ENCODE assay signal across 20 cellular contexts in the genomic region with DNA sequence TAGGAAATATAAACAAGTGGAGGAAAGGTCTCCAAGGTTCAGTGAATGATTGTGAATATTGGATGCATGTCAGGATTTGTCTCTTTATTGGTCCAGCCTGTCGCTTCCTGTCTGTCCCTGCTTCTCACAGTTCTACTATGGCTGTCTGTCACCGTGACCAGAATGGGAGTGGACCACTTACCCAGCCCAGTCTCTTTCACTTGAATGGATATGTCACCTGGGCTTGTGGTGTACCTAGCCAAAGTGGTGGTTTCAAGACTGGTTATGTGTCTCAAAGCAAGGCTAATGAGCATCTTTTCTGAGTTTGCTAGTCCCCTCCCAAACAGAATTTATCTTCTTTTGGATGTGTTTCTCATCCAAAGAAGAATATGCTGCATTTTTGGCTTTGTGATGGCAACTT.
A peak's percentile ranks its signal among the peaks of the same experiment; 100 is the strongest.
DNase-seq lines count a peak whose midpoint lies in the region; ATAC-seq, FAIRE-seq and TF ChIP-seq lines count a peak whose summit lies in the region.
"Had no signal": no experiment of that assay in that cellular context is flagged by ENCODE, and none has a peak within 500 bp of the region (broad histone marks: within the 10 kb centered on the region; RNA-seq: fewer than 3 reads in every experiment).

No MANE protein-coding gene starts in this region.

- SMC1A ChIA-PET in GM12878 (lab: Charles Lee; ENCODE audit: uncharacterized antibody, unreplicated experiment) = interaction anchor here (0.9 to 2.1 kb wide), 5 partner anchors 9 to 92 kb away, joined by 3 to 9 read pairs (median 4); no protein-coding TSS in a partner anchor

- CTCF ChIA-PET in GM12878 (lab: Yijun Ruan, JAX) = interaction anchor here (0.7 to 1.3 kb wide), 2 partner anchors 9 to 589 kb away, joined by 3 to 6 read pairs; no protein-coding TSS in a partner anchor

- no TSS peak for BruUV-seq in GM12878 (replicated peaks; lab: Mats Ljungman, UMichigan)

- 0 out of 2 replicates have a peak overlapping the region, but pooled peaks have one; percentile 18 for H3K27ac ChIP-seq in VCaP
- H3K27ac ChIP-seq in GM12878 (ENCODE audit: control insufficient read depth, insufficient read depth) = no peak overlapping the region
- H3K27ac ChIP-seq: A549 had no signal

- H3K9me3 ChIP-seq in GM12878 (replicated peaks; ENCODE audit: control insufficient read depth, insufficient read depth, low read length) = no peaks in the 10 kb centered on the region
- H3K9me3 ChIP-seq: A549 had no signal

- H3K4me1 ChIP-seq in GM12878 (ENCODE audit: control insufficient read depth, insufficient read depth, low read length) = no peaks in the 10 kb centered on the region
- H3K4me1 ChIP-seq: A549 had no signal

- DNase-seq in GM12891 (ENCODE audit: insufficient read length, low spot score) (no peak), GM12878 (ENCODE audit: low read depth, low spot score) (no peak), lower leg skin (ENCODE audit: low spot score in 2 of 2) (no peak)
- DNase-seq in activated CD4-positive, alpha-beta T cell treated with anti-CD3 and anti-CD28 coated beads for 1 hour = no peak
- DNase-seq: 8988T; ACHN; C1 segment of cervical spinal cord; Calu3; CD4-positive, alpha-beta memory T cell; COR-L47; DMS53; DMS79 treated with DMSO at 0.1 percent for 48 hours; GF-D8; H9 had no signal

- 24% methylated on average over 2 of the region's 2 CpGs for WGBS in GM12878 (ENCODE audit: insufficient coverage, insufficient replicate concordance, low lambda C conversion rate, missing lambda C conversion rate)
- WGBS in lower leg skin, 2 donors = 89 to 92% methylated on average over 2 of the region's 2 CpGs

- TF ChIP-seq POLR2A in GM12891 (IDR thresholded peaks at IDR 0.05; ENCODE audit: low read depth, low read length) (no peak), GM12878 (IDR thresholded peaks at IDR 0.05; ENCODE audit: low read depth, low read length) (no peak), lower leg skin (IDR thresholded peaks at IDR 0.05) (no peak)

- intact Hi-C loops in GM12878 (cut with micrococcal nuclease; ENCODE audit: unreplicated experiment) (no loop called here), lower leg skin (cut with DNase I; ENCODE audit: low total_unique reads) (no loop called here)

- RAD21 ChIA-PET in GM12878 (lab: Charles Lee; ENCODE audit: unreplicated experiment) = interaction anchor here (0.8 to 1.2 kb wide), 4 partner anchors 8 to 22 kb away, joined by 3 read pairs; no protein-coding TSS in a partner anchor

- in situ Hi-C loops in GM12878 (cut with MboI) = no loop called here

- H3K9ac ChIP-seq in GM12878 (ENCODE audit: control insufficient read depth, insufficient read depth, low read length) = no peak overlapping the region

- H3K36me3 ChIP-seq in GM12878 (ENCODE audit: control insufficient read depth in 2 of 2, insufficient read depth in 2 of 2, low read length in 1 of 2) = no peaks in the 10 kb centered on the region

- H3K4me3 ChIP-seq in GM12878 = no peak overlapping the region
- no peak overlapping the region for H3K4me3 ChIP-seq in lower leg skin (ENCODE audit: low read depth, poor library complexity, severe bottlenecking)
- H3K4me3 ChIP-seq: A549, GM23338 had no signal

- H3K4me2 ChIP-seq in GM12878 (ENCODE audit: control insufficient read depth, insufficient read depth) = no peak overlapping the region
- H3K4me2 ChIP-seq: A549, GM23338 had no signal

- H4K20me1 ChIP-seq in GM12878 (ENCODE audit: control insufficient read depth, insufficient read depth) = no peaks in the 10 kb centered on the region

- H3K27me3 ChIP-seq in GM12878 (replicated peaks in 1 of 2; ENCODE audit: control insufficient read depth in 2 of 2, insufficient read depth in 2 of 2, low read length in 1 of 2) = no peaks in the 10 kb centered on the region; a peak in 2 of 4 replicates

- TF ChIP-seq CTCF in VCaP (conservative IDR thresholded peaks at IDR 0.05) (no peak), GM12878 (IDR thresholded peaks at IDR 0.05 in 2 of 3, conservative IDR thresholded peaks at IDR 0.05 in 1 of 3; ENCODE audit: control insufficient read depth in 2 of 3, extremely low read depth in 1 of 3, insufficient read depth in 1 of 3, low read depth in 3 of 3, low read length in 3 of 3) (no peak), lower leg skin (IDR thresholded peaks at IDR 0.05) (no peak)

- no peaks in the 10 kb centered on the region for H3K79me2 ChIP-seq in GM12878 (ENCODE audit: control insufficient read depth, insufficient read depth, low read length)

- TF ChIP-seq RAD21 in GM12878 (IDR thresholded peaks at IDR 0.05; ENCODE audit: insufficient read depth, low read depth, low read length) = no peak

- ATAC-seq in GM12878 (peak; percentile 58), GM19467 (IDR thresholded peaks at IDR 0.05; ENCODE audit: unreplicated experiment) (no peak)
- ATAC-seq: A549, GM23338, HCT116 had no signal

- no peak overlapping the region for H2AFZ ChIP-seq in GM12878 (ENCODE audit: control insufficient read depth, low read depth, low read length)
- H2AFZ ChIP-seq: GM23338 had no signal

- POLR2A ChIA-PET in GM12878 (lab: Charles Lee) = interaction anchor here (1.3 kb wide), 1 partner anchor 8 kb away, joined by 6 read pairs; no protein-coding TSS in a partner anchor

- no peak for TF ChIP-seq EP300 in GM12878 (IDR thresholded peaks at IDR 0.05; ENCODE audit: borderline replicate concordance in 1 of 2, control insufficient read depth in 1 of 2, low read depth in 2 of 2, low read length in 2 of 2)

- FAIRE-seq in GM12891 (lab: Jason Lieb, UNC) (peak; percentile 66), GM12878 (lab: Jason Lieb, UNC) (no peak)
- FAIRE-seq: A549, GM19239 had no signal

TF ChIP-seq in GM12891, 5 proteins besides CTCF, POLR2A, EP300 and RAD21:
- no peak for TF ChIP-seq POU2F2 (IDR thresholded peaks at IDR 0.05; ENCODE audit: low read depth, low read length)
- TF ChIP-seq SPI1 (IDR thresholded peaks at IDR 0.05; ENCODE audit: low read depth, low read length) = no peak
- TF ChIP-seq TAF1 (IDR thresholded peaks at IDR 0.05; ENCODE audit: low read depth, low read length) = no peak
- TF ChIP-seq PAX5 (IDR thresholded peaks at IDR 0.05; ENCODE audit: insufficient read depth, low read length, severe bottlenecking) = no peak
- no peak for TF ChIP-seq POLR2AphosphoS5 (IDR thresholded peaks at IDR 0.05; ENCODE audit: low read depth, low read length)

TF ChIP-seq in GM12878, 131 proteins besides CTCF, POLR2A, EP300 and RAD21:
- no peak for TF ChIP-seq NR2F1 (conservative IDR thresholded peaks at IDR 0.05)
- no peak for TF ChIP-seq BRCA1 (IDR thresholded peaks at IDR 0.05; ENCODE audit: low read depth, low read length)
- TF ChIP-seq MTA2 (IDR thresholded peaks at IDR 0.05; ENCODE audit: low read depth) = 0 out of 2 replicates have a peak, but pooled peaks have one; percentile 33
- TF ChIP-seq, protein P1, sequence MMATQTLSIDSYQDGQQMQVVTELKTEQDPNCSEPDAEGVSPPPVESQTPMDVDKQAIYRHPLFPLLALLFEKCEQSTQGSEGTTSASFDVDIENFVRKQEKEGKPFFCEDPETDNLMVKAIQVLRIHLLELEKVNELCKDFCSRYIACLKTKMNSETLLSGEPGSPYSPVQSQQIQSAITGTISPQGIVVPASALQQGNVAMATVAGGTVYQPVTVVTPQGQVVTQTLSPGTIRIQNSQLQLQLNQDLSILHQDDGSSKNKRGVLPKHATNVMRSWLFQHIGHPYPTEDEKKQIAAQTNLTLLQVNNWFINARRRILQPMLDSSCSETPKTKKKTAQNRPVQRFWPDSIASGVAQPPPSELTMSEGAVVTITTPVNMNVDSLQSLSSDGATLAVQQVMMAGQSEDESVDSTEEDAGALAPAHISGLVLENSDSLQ (IDR thresholded peaks at IDR 0.05) = peak; percentile 44; the same call in 1 of the 2 replicates
- no peak for TF ChIP-seq IKZF2 (IDR thresholded peaks at IDR 0.05)
